8 cellular contexts compared by ENCODE assay signal in genomic region chr7:953547-954327, GRCh38. TPM values are rescaled to one million over a fixed set of nuclear protein-coding genes. Genes with fewer than 3 reads are reported as not detected.
DNase-seq lines count a peak whose midpoint lies in the region; ATAC-seq and TF ChIP-seq lines count a peak whose summit lies in the region.

No MANE protein-coding gene starts in this region.

- H3K4me3 ChIP-seq in H7 (ENCODE audit: insufficient read depth, low read depth, low read length) = peak overlapping the region; percentile 40
- H3K4me3 ChIP-seq in ectodermal cell (ENCODE audit: insufficient read depth, low read depth, low read length) = peak overlapping the region; percentile 18
- H3K4me3 ChIP-seq in mesendoderm (ENCODE audit: low read length) = no peak overlapping the region
- H3K4me3 ChIP-seq in thoracic aorta = peak overlapping the region; percentile 87

- H3K9ac ChIP-seq in mesendoderm (ENCODE audit: low read length) = no peak overlapping the region

- no peak overlapping the region for H3K23ac ChIP-seq in mesendoderm (ENCODE audit: low read length)

- H3K79me2 ChIP-seq in mesendoderm (ENCODE audit: control insufficient read depth, insufficient read depth, low read length) = no peaks in the 10 kb centered on the region

- H3K9me3 ChIP-seq in ectodermal cell (ENCODE audit: control insufficient read depth, low read length) = no peaks in the 10 kb centered on the region
- H3K9me3 ChIP-seq in thoracic aorta = no peaks in the 10 kb centered on the region

- no peaks in the 10 kb centered on the region for H3K4me1 ChIP-seq in ectodermal cell (ENCODE audit: control insufficient read depth, insufficient read depth, low read length)
- H3K4me1 ChIP-seq in mesendoderm (ENCODE audit: control insufficient read depth, low read depth, low read length) = no peaks in the 10 kb centered on the region
- H3K4me1 ChIP-seq in thoracic aorta (ENCODE audit: control insufficient read depth in 1 of 2, low read depth in 2 of 2) = peaks cover 8 to 19% of the 10 kb centered on the region in 2 donors

- H2BK15ac ChIP-seq in mesendoderm (replicated peaks; ENCODE audit: low read depth) = no peak overlapping the region

- ATAC-seq in thoracic aorta (ENCODE audit: insufficient number of reproducible peaks, low FRiP score, low read depth) (no peak), HG02973 (IDR thresholded peaks at IDR 0.05; ENCODE audit: unreplicated experiment) (no peak)

- no peak overlapping the region for H3K4ac ChIP-seq in mesendoderm (ENCODE audit: low read depth, low read length)

- H3K36me3 ChIP-seq in H7 (replicated peaks; ENCODE audit: control insufficient read depth, insufficient read depth, low read length) = no peaks in the 10 kb centered on the region
- no peaks in the 10 kb centered on the region for H3K36me3 ChIP-seq in ectodermal cell (ENCODE audit: control insufficient read depth, insufficient read depth, low read length)
- no peaks in the 10 kb centered on the region for H3K36me3 ChIP-seq in mesendoderm (ENCODE audit: control insufficient read depth, insufficient read depth, low read length)
- no peaks in the 10 kb centered on the region for H3K36me3 ChIP-seq in thoracic aorta

- DNase-seq in EH (ENCODE audit: low read depth) (peak; percentile 59), H7 (peak; percentile 89), RKO (ENCODE audit: low spot score) (peak; percentile 38), mesendoderm (peak; percentile 58), thoracic aorta (ENCODE audit: low spot score) (no peak), COR-L47 (lab: John Stamatoyannopoulos, UW) (no peak)

- H3K79me1 ChIP-seq in mesendoderm (ENCODE audit: low read length) = no peaks in the 10 kb centered on the region

- WGBS in ectodermal cell, 2 experiments = 5 to 6% methylated on average over 78 of the region's 78 CpGs
- no CpG with 5 or more reads among the region's 78 CpGs for WGBS in mesendoderm (ENCODE audit: extremely low coverage, insufficient coverage, low lambda C conversion rate)

- H2AK5ac ChIP-seq in mesendoderm (ENCODE audit: low read length) = no peak overlapping the region

- H3K56ac ChIP-seq in mesendoderm (ENCODE audit: low read length) = peak overlapping the region; percentile 5

- no peak overlapping the region for H3K27ac ChIP-seq in ectodermal cell (ENCODE audit: insufficient read depth, low read depth, low read length, poor library complexity, severe bottlenecking)
- H3K27ac ChIP-seq in mesendoderm (ENCODE audit: low read depth, low read length) = no peak overlapping the region
- H3K27ac ChIP-seq in thoracic aorta = no peak overlapping the region

- H3K18ac ChIP-seq in mesendoderm (ENCODE audit: low read length) = no peak overlapping the region

- H2BK5ac ChIP-seq in mesendoderm (ENCODE audit: low read length) = no peak overlapping the region

- H3K4me2 ChIP-seq in mesendoderm (ENCODE audit: low read length) = peak overlapping the region; percentile 22

- TF ChIP-seq CTCF in thoracic aorta (IDR thresholded peaks at IDR 0.05) = no peak

- no peak overlapping the region for H4K5ac ChIP-seq in mesendoderm (ENCODE audit: low read length)

- no peak overlapping the region for H2BK120ac ChIP-seq in mesendoderm (ENCODE audit: low read depth, low read length)

- H3K27me3 ChIP-seq in H7 (ENCODE audit: control insufficient read depth, insufficient read depth, low read length) (peaks cover 19% of the 10 kb centered on the region), ectodermal cell (ENCODE audit: control insufficient read depth, insufficient read depth, low read length, poor library complexity, severe bottlenecking) (peaks cover 43% of the 10 kb centered on the region), mesendoderm (ENCODE audit: insufficient read depth, low read length, poor library complexity) (peaks cover 3% of the 10 kb centered on the region), thoracic aorta (replicated peaks; ENCODE audit: insufficient read depth) (no peaks in the 10 kb centered on the region)

- H4K8ac ChIP-seq in mesendoderm (ENCODE audit: low read depth, low read length) = no peak overlapping the region

RNA-seq across cellular contexts. Expression of gene ADAP1, which starts 0.7 kb away (rescaled TPM):
- 4.9 and 5.0 TPM in 2 replicates for total RNA-seq in H7 (2014; rRNA removed; shearing (Covaris generic))
- polyA plus RNA-seq in ectodermal cell (2013, experiment 1 of 4) = 1.6 TPM
- 0.73 TPM for polyA plus RNA-seq in ectodermal cell (2013, experiment 2 of 4)
- polyA plus RNA-seq in ectodermal cell (2013, experiment 3 of 4) = 1.4 TPM
- 0.77 TPM for polyA plus RNA-seq in ectodermal cell (2013, experiment 4 of 4)
- polyA plus RNA-seq in mesendoderm (2013, experiment 1 of 2) = 3.1 TPM
- polyA plus RNA-seq in mesendoderm (2013, experiment 2 of 2) = 3.4 TPM
- total RNA-seq in thoracic aorta = 10 to 100 TPM; 24.5 to 24.6 TPM

RNA-seq across cellular contexts. Expression of gene COX19, which starts 21.6 kb away (rescaled TPM):
- 8.4 and 12.9 TPM in 2 replicates for total RNA-seq in H7 (2014; rRNA removed; shearing (Covaris generic))
- 12.7 TPM for polyA plus RNA-seq in ectodermal cell (2013, experiment 1 of 4)
- polyA plus RNA-seq in ectodermal cell (2013, experiment 2 of 4) = 13.7 TPM
- polyA plus RNA-seq in ectodermal cell (2013, experiment 3 of 4) = 11.3 TPM
- polyA plus RNA-seq in ectodermal cell (2013, experiment 4 of 4) = 13.7 TPM
- polyA plus RNA-seq in mesendoderm (2013, experiment 1 of 2) = 5.7 TPM
- 5.2 TPM for polyA plus RNA-seq in mesendoderm (2013, experiment 2 of 2)
- 10 to 100 TPM in 1 of 2 donors, 1 to 10 TPM in 1; 7.2 to 18.1 TPM for total RNA-seq in thoracic aorta

RNA-seq across cellular contexts. Expression of gene CYP2W1, which starts 29.2 kb away (rescaled TPM):
- total RNA-seq in H7 (2014; rRNA removed; shearing (Covaris generic)) = not detected in 2 replicates
- polyA plus RNA-seq in ectodermal cell (2013, experiment 1 of 4) = not detected
- not detected for polyA plus RNA-seq in ectodermal cell (2013, experiment 2 of 4)
- polyA plus RNA-seq in ectodermal cell (2013, experiment 3 of 4) = not detected
- not detected for polyA plus RNA-seq in ectodermal cell (2013, experiment 4 of 4)
- polyA plus RNA-seq in mesendoderm (2013, experiment 1 of 2) = not detected
- not detected for polyA plus RNA-seq in mesendoderm (2013, experiment 2 of 2)
- total RNA-seq in thoracic aorta = not detected

Comparison
In these comparisons a context has a peak if more than half of its experiments do, and no peak if none do; other contexts are left out.
1. DNase-seq: peak in EH (single experiment), H7 (single experiment), RKO (single experiment) and mesendoderm (single experiment); none in thoracic aorta (single experiment) and COR-L47 (single experiment).